26 cellular contexts compared by ENCODE assay signal in genomic region chr3:60912876-60913275, GRCh38.
DNase-seq lines count a peak whose midpoint lies in the region; ATAC-seq, FAIRE-seq and TF ChIP-seq lines count a peak whose summit lies in the region.
"Had no signal": no experiment of that assay in that cellular context is flagged by ENCODE, and none has a peak within 500 bp of the region (broad histone marks: within the 10 kb centered on the region; RNA-seq: fewer than 3 reads in every experiment).

No MANE protein-coding gene starts in this region.

- H3K27me3 Mint-ChIP-seq in CD14-positive monocyte (ENCODE audit: low read depth in 3 of 3) (peaks cover 0 to 1% (median 0%) of the 10 kb centered on the region in 3 donors), chondrocyte (ENCODE audit: low read depth) (no peaks in the 10 kb centered on the region)
- H3K27me3 Mint-ChIP-seq in activated CD4-positive, alpha-beta memory T cell treated with anti-CD3 and anti-CD28 coated beads, Interleukin-2, amount 10 ng/mL, durations not matched to agents 7 days and 5 days: no peaks in the 10 kb centered on the region
- H3K27me3 Mint-ChIP-seq: CD4-positive, alpha-beta T cell had no signal

- WGBS in A549 (ENCODE audit: missing lambda C conversion rate): 0% methylated on average over 1 of the region's 1 CpG
- WGBS in stomach, 5 donors: 50 to 61% (median 56%) methylated on average over 1 of the region's 1 CpG

- TF ChIP-seq POLR2A in A549 (IDR thresholded peaks at IDR 0.05; ENCODE audit: low read length): no peak
- TF ChIP-seq POLR2A in stomach (IDR thresholded peaks at IDR 0.05): no peak

- H3K4me3 Mint-ChIP-seq in CD14-positive monocyte (no peak overlapping the region), chondrocyte (ENCODE audit: unreplicated experiment) (no peak overlapping the region)
- no peak overlapping the region for H3K4me3 Mint-ChIP-seq in activated CD4-positive, alpha-beta memory T cell treated with anti-CD3 and anti-CD28 coated beads, Interleukin-2, amount 10 ng/mL, durations not matched to agents 7 days and 5 days
- H3K4me3 Mint-ChIP-seq: CD4-positive, alpha-beta T cell; GM23338; HFFc6 had no signal

- TF ChIP-seq RAD21 in A549 (conservative IDR thresholded peaks at IDR 0.05 in 1 of 2, IDR thresholded peaks at IDR 0.05 in 1 of 2): no peak

- no peak for FAIRE-seq in A549 (lab: Jason Lieb, UNC)
- FAIRE-seq: GM12878 had no signal

- TF ChIP-seq CTCF in A549 (IDR thresholded peaks at IDR 0.05) (no peak), RWPE2 (IDR thresholded peaks at IDR 0.05; ENCODE audit: poor library complexity, severe bottlenecking) (no peak), CD14-positive monocyte (IDR thresholded peaks at IDR 0.05) (no peak), stomach (IDR thresholded peaks at IDR 0.05) (no peak), chondrocyte (IDR thresholded peaks at IDR 0.05) (no peak)

- H3K27ac Mint-ChIP-seq in CD14-positive monocyte (no peak overlapping the region), chondrocyte (ENCODE audit: unreplicated experiment) (no peak overlapping the region)
- no peak overlapping the region for H3K27ac Mint-ChIP-seq in activated CD4-positive, alpha-beta memory T cell treated with anti-CD3 and anti-CD28 coated beads, Interleukin-2, amount 10 ng/mL, durations not matched to agents 7 days and 5 days
- H3K27ac Mint-ChIP-seq: CD4-positive, alpha-beta T cell; GM23338; HFFc6 had no signal

- POLR2A ChIA-PET in A549 (lab: Yijun Ruan, JAX): no interaction called here
- POLR2A ChIA-PET in activated CD4-positive, alpha-beta memory T cell treated with anti-CD3 and anti-CD28 coated beads, Interleukin-2, amount 10 ng/mL, durations not matched to agents 7 days and 5 days (lab: Charles Lee): no interaction called here

- H3K27me3 ChIP-seq in RWPE2 (ENCODE audit: insufficient read depth, poor library complexity, severe bottlenecking): no peaks in the 10 kb centered on the region
- H3K27me3 ChIP-seq in stomach: no peaks in the 10 kb centered on the region
- H3K27me3 ChIP-seq: BLaER1 had no signal

- peak in 1 of 2 experiments; percentile 22 for DNase-seq in A549 (ENCODE audit: low read depth in 1 of 2, low spot score in 1 of 2)
- peak; percentile 0 for DNase-seq in HPDE6-E6E7 (ENCODE audit: extremely low spot score)
- DNase-seq in RWPE2 (ENCODE audit: low spot score): no peak
- DNase-seq in CD14-positive monocyte (ENCODE audit: low spot score): no peak
- no peak for DNase-seq in stomach
- no peak for DNase-seq in chondrocyte (ENCODE audit: low spot score)
- no peak for DNase-seq in activated CD4-positive, alpha-beta memory T cell treated with anti-CD3 and anti-CD28 coated beads, Interleukin-2, amount 10 ng/mL, durations not matched to agents 7 days and 5 days
- DNase-seq: 8988T; CD4-positive, alpha-beta T cell; EL; GDM1; HFFc6; IMR-90; KG1; NCI-H1092 treated with DMSO at 0.1 percent for 48 hours; NCI-H1436 treated with DMSO at 0.1 percent for 48 hours; NCI-H187 treated with DMSO at 0.1 percent for 48 hours; NCI-H524 treated with DMSO at 0.1 percent for 48 hours; NCI-H82; SHP77 treated with DMSO at 0.1 percent for 48 hours had no signal

- no peaks in the 10 kb centered on the region for H3K4me1 Mint-ChIP-seq in CD14-positive monocyte
- peaks cover 7% of the 10 kb centered on the region for H3K4me1 Mint-ChIP-seq in chondrocyte (ENCODE audit: low read depth)
- H3K4me1 Mint-ChIP-seq in activated CD4-positive, alpha-beta memory T cell treated with anti-CD3 and anti-CD28 coated beads, Interleukin-2, amount 10 ng/mL, durations not matched to agents 7 days and 5 days: no peaks in the 10 kb centered on the region
- H3K4me1 Mint-ChIP-seq: GM23338 had no signal

- no peak overlapping the region for H3K4me3 ChIP-seq in A549
- no peak overlapping the region for H3K4me3 ChIP-seq in RWPE2 (ENCODE audit: severe bottlenecking)
- H3K4me3 ChIP-seq in stomach: no peak overlapping the region
- H3K4me3 ChIP-seq: BLaER1, GM12878, GM23338, HAP-1 had no signal

- H3K27ac ChIP-seq in A549: no peak overlapping the region
- H3K27ac ChIP-seq in RWPE2 (ENCODE audit: poor library complexity, severe bottlenecking): no peak overlapping the region
- H3K27ac ChIP-seq in stomach: no peak overlapping the region
- H3K27ac ChIP-seq: BLaER1, RWPE1 had no signal

- H3K4me1 ChIP-seq in A549 (no peaks in the 10 kb centered on the region), RWPE2 (ENCODE audit: insufficient read depth, poor library complexity, severe bottlenecking) (no peaks in the 10 kb centered on the region), stomach (no peaks in the 10 kb centered on the region)
- H3K4me1 ChIP-seq: BLaER1, HAP-1 had no signal

- peaks cover 4 to 18% (median 8%) of the 10 kb centered on the region in 7 donors for H3K9me3 Mint-ChIP-seq in CD14-positive monocyte
- H3K9me3 Mint-ChIP-seq in chondrocyte (ENCODE audit: low read depth): peaks cover 8% of the 10 kb centered on the region
- no peaks in the 10 kb centered on the region for H3K9me3 Mint-ChIP-seq in activated CD4-positive, alpha-beta memory T cell treated with anti-CD3 and anti-CD28 coated beads, Interleukin-2, amount 10 ng/mL, durations not matched to agents 7 days and 5 days
- H3K9me3 Mint-ChIP-seq: HFFc6 had no signal

- H3K36me3 Mint-ChIP-seq in CD14-positive monocyte (peaks cover 0 to 3% of the 10 kb centered on the region in 2 donors), chondrocyte (ENCODE audit: low read depth) (peaks cover 1% of the 10 kb centered on the region)
- no peaks in the 10 kb centered on the region for H3K36me3 Mint-ChIP-seq in activated CD4-positive, alpha-beta memory T cell treated with anti-CD3 and anti-CD28 coated beads, Interleukin-2, amount 10 ng/mL, durations not matched to agents 7 days and 5 days (ENCODE audit: low read depth)

- H3K4me2 ChIP-seq in A549: 0 out of 3 replicates have a peak overlapping the region, but pooled peaks have one; percentile 8
- H3K4me2 ChIP-seq: BLaER1, GM23338 had no signal

- TF ChIP-seq EP300 in A549 (IDR thresholded peaks at IDR 0.05) (no peak), stomach (IDR thresholded peaks at IDR 0.05) (no peak)

- CTCF ChIA-PET in A549 (lab: Yijun Ruan, JAX): no interaction called here
- CTCF ChIA-PET in activated CD4-positive, alpha-beta memory T cell treated with anti-CD3 and anti-CD28 coated beads, Interleukin-2, amount 10 ng/mL, durations not matched to agents 7 days and 5 days (lab: Charles Lee): no interaction called here

- ATAC-seq in A549: no peak
- peak; percentile 25; the same call in 1 of the 3 replicates for ATAC-seq in RWPE2 (ENCODE audit: low read depth)
- ATAC-seq in esophagus mucosa: peak; percentile 91
- ATAC-seq: GM12878, GM23338 had no signal

- intact Hi-C loops in CD14-positive monocyte (cut with micrococcal nuclease) (no loop called here), stomach (cut with DNase I; ENCODE audit: low total_unique reads) (no loop called here)

- H3K36me3 ChIP-seq in RWPE2 (ENCODE audit: low read depth): no peaks in the 10 kb centered on the region
- H3K36me3 ChIP-seq in stomach: no peaks in the 10 kb centered on the region
- H3K36me3 ChIP-seq: BLaER1, HAP-1 had no signal

- H3K9me3 ChIP-seq in A549 (no peaks in the 10 kb centered on the region), RWPE2 (ENCODE audit: severe bottlenecking) (no peaks in the 10 kb centered on the region), stomach (peaks cover 0 to 8% (median 0%) of the 10 kb centered on the region in 4 donors)
- H3K9me3 ChIP-seq: BLaER1, HAP-1 had no signal

TF ChIP-seq in A549, 52 proteins besides CTCF, POLR2A, EP300 and RAD21:
- TF ChIP-seq USF2 (IDR thresholded peaks at IDR 0.05): no peak
- TF ChIP-seq SMC3 (IDR thresholded peaks at IDR 0.05): no peak
- no peak for TF ChIP-seq RCOR1 (IDR thresholded peaks at IDR 0.05; ENCODE audit: low read depth, low read length)
- no peak for TF ChIP-seq PBX3 (IDR thresholded peaks at IDR 0.05)
- no peak for TF ChIP-seq CBX8 (IDR thresholded peaks at IDR 0.05)
- no peak for TF ChIP-seq NR3C1 (IDR thresholded peaks at IDR 0.05)
- TF ChIP-seq HOXA7 (CRISPR knock-in tag; IDR thresholded peaks at IDR 0.05): no peak
- no peak for TF ChIP-seq CEBPB (IDR thresholded peaks at IDR 0.05)
- TF ChIP-seq HOXB5 (CRISPR knock-in tag; IDR thresholded peaks at IDR 0.05): no peak

Comparison
In these comparisons a context has a peak if more than half of its experiments do, and no peak if none do; other contexts are left out.
1. ATAC-seq: peak in RWPE2 (single experiment) and esophagus mucosa (single experiment); none in A549 (0 of 2).